ENCODE assay signal across 1 cellular context in genomic region chr4:144019277-144019676, GRCh38.
TF ChIP-seq lines count a peak whose summit lies in the region.
"Not testable (repeated sequence)": the region's sequence is repeated elsewhere in the genome, so short reads cannot be mapped to it uniquely, and the experiment has no call there.

GYPB (minus strand) TSS chr4:144019380; CDS start chr4:144019287, 93 bp downstream.

TF ChIP-seq in K562, 482 proteins besides CTCF, POLR2A, EP300 and RAD21 (continued from another document and continues in another):
- TF ChIP-seq ZMIZ1 (IDR thresholded peaks at IDR 0.05; ENCODE audit: low read depth in 2 of 2, low read length in 2 of 2) (peak in 1 of 2 experiments; percentile 88; a peak in 2 of 4 replicates), ARID1B (IDR thresholded peaks at IDR 0.05) (peak; percentile 98), CHAMP1 (IDR thresholded peaks at IDR 0.05) (peak; percentile 94), CUX1 (CRISPR knock-in tag; IDR thresholded peaks at IDR 0.05) (0 out of 2 replicates have a peak, but pooled peaks have one; percentile 25), ATF7 (IDR thresholded peaks at IDR 0.05) (peak; percentile 59; the same call in 1 of the 2 replicates), ZNF639 (CRISPR knock-in tag; conservative IDR thresholded peaks at IDR 0.05 in 1 of 2, IDR thresholded peaks at IDR 0.05 in 1 of 2) (0 out of 4 replicates have a peak, but pooled peaks of 1 of the 2 experiments have one; percentile 20), PML (IDR thresholded peaks at IDR 0.05; ENCODE audit: low read length) (peak; percentile 93), ARNT (IDR thresholded peaks at IDR 0.05) (peak; percentile 81 to 87; a peak in 3 of 4 replicates), KDM1A (IDR thresholded peaks at IDR 0.05) (peak; percentile 79 to 89), MBD2 (IDR thresholded peaks at IDR 0.05; ENCODE audit: borderline replicate concordance, low read depth) (peak; percentile 70), MYBL2 (IDR thresholded peaks at IDR 0.05; ENCODE audit: low read depth) (peak; percentile 81), DACH1 (IDR thresholded peaks at IDR 0.05; ENCODE audit: partially characterized antibody) (peak; percentile 93), NCOA2 (IDR thresholded peaks at IDR 0.05; ENCODE audit: partially characterized antibody in 2 of 2) (peak; percentile 50 to 61), NEUROD1 (IDR thresholded peaks at IDR 0.05; ENCODE audit: borderline replicate concordance, low read depth, low read length, partially characterized antibody) (peak; percentile 32), MYNN (IDR thresholded peaks at IDR 0.05) (peak; percentile 80; the same call in 1 of the 2 replicates), SMARCA4 (IDR thresholded peaks at IDR 0.05) (peak; percentile 95), KHSRP (IDR thresholded peaks at IDR 0.05) (peak; percentile 74), NCOR1 (IDR thresholded peaks at IDR 0.05) (peak; percentile 98), HDAC3 (IDR thresholded peaks at IDR 0.05; ENCODE audit: borderline replicate concordance, partially characterized antibody) (peak; percentile 92), RUNX1 (IDR thresholded peaks at IDR 0.05; ENCODE audit: low read depth) (0 out of 2 replicates have a peak, but pooled peaks have one; percentile 28), BCOR (IDR thresholded peaks at IDR 0.05) (0 out of 2 replicates have a peak, but pooled peaks have one; percentile 51), NR2C1 (tag; IDR thresholded peaks at IDR 0.05) (peak; percentile 22; the same call in 1 of the 2 replicates), HES1 (IDR thresholded peaks at IDR 0.05; ENCODE audit: low read depth) (peak; percentile 60; the same call in 1 of the 2 replicates), LEF1 (IDR thresholded peaks at IDR 0.05) (peak; percentile 67; the same call in 1 of the 2 replicates), LCOR (CRISPR knock-in tag; IDR thresholded peaks at IDR 0.05) (peak; percentile 59; the same call in 1 of the 2 replicates), ZNF589 (CRISPR knock-in tag; IDR thresholded peaks at IDR 0.05; ENCODE audit: low read depth) (0 out of 2 replicates have a peak, but pooled peaks have one; percentile 57), CBFA2T3 (IDR thresholded peaks at IDR 0.05) (peak; percentile 98), MTA2 (IDR thresholded peaks at IDR 0.05; ENCODE audit: low read depth) (peak; percentile 97), ZBTB33 (CRISPR knock-in tag; IDR thresholded peaks at IDR 0.05) (peak; percentile 11; the same call in 1 of the 2 replicates), NFYB (IDR thresholded peaks at IDR 0.05; ENCODE audit: extremely low read depth, insufficient read length) (peak; percentile 32), EP400 (IDR thresholded peaks at IDR 0.05) (peak; percentile 45; the same call in 1 of the 2 replicates), ZNF583 (CRISPR knock-in tag; IDR thresholded peaks at IDR 0.05) (peak; percentile 56; the same call in 1 of the 2 replicates), CREM (IDR thresholded peaks at IDR 0.05; ENCODE audit: low read depth) (peak; percentile 63), CBFA2T2 (conservative IDR thresholded peaks at IDR 0.05) (peak; percentile 99), NCOA1 (IDR thresholded peaks at IDR 0.05; ENCODE audit: low read depth) (peak; percentile 73; the same call in 1 of the 2 replicates), SOX6 (IDR thresholded peaks at IDR 0.05) (peak; percentile 94), CREB1 (IDR thresholded peaks at IDR 0.05) (peak; percentile 57; the same call in 1 of the 2 replicates), KLF16 (IDR thresholded peaks at IDR 0.05) (peak; percentile 93), GATAD2B (IDR thresholded peaks at IDR 0.05; ENCODE audit: borderline replicate concordance) (peak; percentile 58; the same call in 1 of the 2 replicates), TEAD4 (IDR thresholded peaks at IDR 0.05; ENCODE audit: low read length) (peak; percentile 88), TAL1 (IDR thresholded peaks at IDR 0.05) (peak; percentile 99), SMARCC2 (IDR thresholded peaks at IDR 0.05; ENCODE audit: low read depth) (peak; percentile 82; the same call in 1 of the 2 replicates), GATAD2A (IDR thresholded peaks at IDR 0.05) (0 out of 2 replicates have a peak, but pooled peaks have one; percentile 29), TCF3 (CRISPR knock-in tag; IDR thresholded peaks at IDR 0.05) (peak; percentile 94), ZNF24 (IDR thresholded peaks at IDR 0.05) (peak; percentile 32; the same call in 1 of the 2 replicates), MAZ (CRISPR knock-in tag; conservative IDR thresholded peaks at IDR 0.05 in 1 of 2, IDR thresholded peaks at IDR 0.05 in 1 of 2) (peak in 1 of 2 experiments; percentile 29; a peak in 1 of 4 replicates), MTA3 (IDR thresholded peaks at IDR 0.05; ENCODE audit: borderline replicate concordance) (peak; percentile 36; the same call in 1 of the 2 replicates), STAT5A (IDR thresholded peaks at IDR 0.05; ENCODE audit: borderline replicate concordance, low read length) (peak; percentile 82), ARID3A (IDR thresholded peaks at IDR 0.05; ENCODE audit: borderline replicate concordance, low read depth, low read length) (peak; percentile 39; the same call in 1 of the 2 replicates), BHLHE40 (IDR thresholded peaks at IDR 0.05; ENCODE audit: low read length) (peak; percentile 49; the same call in 1 of the 2 replicates)
- not testable (repeated sequence) for TF ChIP-seq MYBL2 (CRISPR knock-in tag; IDR thresholded peaks at IDR 0.05; ENCODE audit: borderline replicate concordance); MYNN (CRISPR knock-in tag; IDR thresholded peaks at IDR 0.05); NR2C1 (IDR thresholded peaks at IDR 0.05); CREB1 (CRISPR knock-in tag; IDR thresholded peaks at IDR 0.05); TEAD4 (CRISPR knock-in tag; IDR thresholded peaks at IDR 0.05; ENCODE audit: borderline replicate concordance)
